14 cellular contexts compared by ENCODE assay signal in genomic region chr3:43766672-43767465, GRCh38.
A peak's percentile ranks its signal among the peaks of the same experiment; 100 is the strongest.
DNase-seq lines count a peak whose midpoint lies in the region; FAIRE-seq and TF ChIP-seq lines count a peak whose summit lies in the region.
"Had no signal": no experiment of that assay in that cellular context is flagged by ENCODE, and none has a peak within 500 bp of the region (broad histone marks: within the 10 kb centered on the region; RNA-seq: fewer than 3 reads in every experiment).

No MANE protein-coding gene starts in this region.

- H3K27me3 ChIP-seq in OCI-LY3 (ENCODE audit: low read depth, low read length) (peaks cover 15% of the 10 kb centered on the region), bronchial epithelial cell (ENCODE audit: control insufficient read depth, insufficient read depth, low read length) (peaks cover 1% of the 10 kb centered on the region), endodermal cell (ENCODE audit: control insufficient read depth, insufficient read depth, low read length, poor library complexity, severe bottlenecking) (no peaks in the 10 kb centered on the region)
- H3K27me3 ChIP-seq: neutrophil had no signal

- no peak overlapping the region for H2AFZ ChIP-seq in OCI-LY3 (ENCODE audit: low read depth, low read length)

- 40 to 77% methylated on average over 1 to 2 of the region's 2 CpGs for whole genome bisulfite sequencing in endodermal cell (ENCODE audit: insufficient coverage in 1 of 2, insufficient read length in 1 of 2), 2 experiments

- H3K9me3 Mint-ChIP-seq in endodermal cell, result no peaks in the 10 kb centered on the region
- H3K9me3 Mint-ChIP-seq: CD8-positive, alpha-beta memory T cell; T-helper 1 cell treated with Interleukin-12 subunit alpha and Interleukin-12 subunit beta and Interleukin-4 antibody, amounts not matched to agents 30 μg/mL and 1 μg/mL, for 36 hours had no signal

- H3K36me3 Mint-ChIP-seq in endodermal cell (ENCODE audit: low read depth), result no peaks in the 10 kb centered on the region
- H3K36me3 Mint-ChIP-seq: CD8-positive, alpha-beta memory T cell had no signal

- no peaks in the 10 kb centered on the region for H4K20me1 ChIP-seq in OCI-LY3 (ENCODE audit: insufficient read depth, low read length)

- no peaks in the 10 kb centered on the region for H3K79me2 ChIP-seq in OCI-LY3 (ENCODE audit: low read length)

- no peaks in the 10 kb centered on the region for H3K36me3 ChIP-seq in OCI-LY3 (replicated peaks; ENCODE audit: low read depth, low read length)
- H3K36me3 ChIP-seq in bronchial epithelial cell (ENCODE audit: control insufficient read depth, insufficient read depth, low read length), result no peaks in the 10 kb centered on the region
- H3K36me3 ChIP-seq in endodermal cell (ENCODE audit: control insufficient read depth, insufficient read depth, low read length), result no peaks in the 10 kb centered on the region
- H3K36me3 ChIP-seq: lower lobe of right lung, neutrophil had no signal

- H3K4me3 Mint-ChIP-seq in endodermal cell, result no peak overlapping the region
- H3K4me3 Mint-ChIP-seq: CD8-positive, alpha-beta memory T cell; T-helper 1 cell treated with Interleukin-12 subunit alpha and Interleukin-12 subunit beta and Interleukin-4 antibody, amounts not matched to agents 30 μg/mL and 1 μg/mL, for 36 hours had no signal

- H3K4me1 ChIP-seq in OCI-LY3 (ENCODE audit: low read length) (peaks cover 12% of the 10 kb centered on the region), endodermal cell (ENCODE audit: control insufficient read depth, insufficient read depth, low read length) (no peaks in the 10 kb centered on the region)

- DNase-seq in Daoy (ENCODE audit: low read depth) (peak; percentile 49), bronchial epithelial cell (ENCODE audit: low read depth) (peak; percentile 91), kidney tubule cell (ENCODE audit: low spot score) (peak; percentile 95), SKM-1 treated with dmso at 0.1 percent for 144 hours (lab: John Stamatoyannopoulos, UW; ENCODE audit: unreplicated experiment) (no peak), NK-92 (lab: John Stamatoyannopoulos, UW; ENCODE audit: unreplicated experiment) (no peak), endodermal cell (no peak), islet precursor cell (no peak)
- DNase-seq: CD8-positive, alpha-beta memory T cell; lower lobe of right lung had no signal

- H3K4me3 ChIP-seq in OCI-LY3 (ENCODE audit: low read length), result no peak overlapping the region
- H3K4me3 ChIP-seq in bronchial epithelial cell (ENCODE audit: low read depth, low read length), result no peak overlapping the region
- no peak overlapping the region for H3K4me3 ChIP-seq in endodermal cell (ENCODE audit: low read length)
- H3K4me3 ChIP-seq: lower lobe of right lung, smooth muscle cell had no signal

- H3K27ac Mint-ChIP-seq in endodermal cell, result no peak overlapping the region
- H3K27ac Mint-ChIP-seq: CD8-positive, alpha-beta memory T cell; T-helper 1 cell treated with Interleukin-12 subunit alpha and Interleukin-12 subunit beta and Interleukin-4 antibody, amounts not matched to agents 30 μg/mL and 1 μg/mL, for 36 hours had no signal

- H3K4me2 ChIP-seq in OCI-LY3 (ENCODE audit: low read length), result no peak overlapping the region
- H3K4me2 ChIP-seq: smooth muscle cell had no signal

- H3K4me1 Mint-ChIP-seq in endodermal cell, result peaks cover 15% of the 10 kb centered on the region

- H3K9ac ChIP-seq in OCI-LY3 (ENCODE audit: low read length) (no peak overlapping the region), endodermal cell (ENCODE audit: extremely low read depth, low read length, poor library complexity, severe bottlenecking) (no peak overlapping the region)

- H3K9me3 ChIP-seq in OCI-LY3 (ENCODE audit: insufficient read depth, low read length), result no peaks in the 10 kb centered on the region
- no peaks in the 10 kb centered on the region for H3K9me3 ChIP-seq in endodermal cell (ENCODE audit: control insufficient read depth, low read length)
- H3K9me3 ChIP-seq: lower lobe of right lung, neutrophil had no signal

- H3K27me3 Mint-ChIP-seq in endodermal cell (ENCODE audit: insufficient read depth), result peaks cover 16% of the 10 kb centered on the region

- TF ChIP-seq CTCF in OCI-LY3 (IDR thresholded peaks at IDR 0.05; ENCODE audit: low read depth, low read length) (peak; percentile 28), bronchial epithelial cell (IDR thresholded peaks at IDR 0.05; ENCODE audit: insufficient read depth, low read length, severe bottlenecking) (no peak), endodermal cell (conservative IDR thresholded peaks at IDR 0.05) (no peak)

- H3K27ac ChIP-seq in OCI-LY3 (ENCODE audit: low read length), result no peak overlapping the region
- no peak overlapping the region for H3K27ac ChIP-seq in endodermal cell (ENCODE audit: low read depth, low read length)
- H3K27ac ChIP-seq: lower lobe of right lung, neutrophil had no signal

- FAIRE-seq in bronchial epithelial cell (lab: Jason Lieb, UNC), result no peak
- FAIRE-seq: H1 had no signal

Comparison
In these comparisons a context has a peak if more than half of its experiments do, and no peak if none do; other contexts are left out.
1. DNase-seq: peak in Daoy (single experiment), bronchial epithelial cell (single experiment) and kidney tubule cell (single experiment); none in SKM-1 treated with dmso at 0.1 percent for 144 hours (single experiment), NK-92 (single experiment), endodermal cell (single experiment) and islet precursor cell (single experiment).